ENCODE assay signal across 15 cellular contexts in genomic region chr10:21449288-21449966, GRCh38.
DNase-seq lines count a peak whose midpoint lies in the region; ATAC-seq and TF ChIP-seq lines count a peak whose summit lies in the region.
"Had no signal": no experiment of that assay in that cellular context is flagged by ENCODE, and none has a peak within 500 bp of the region (broad histone marks: within the 10 kb centered on the region; RNA-seq: fewer than 3 reads in every experiment).

No MANE protein-coding gene starts in this region.

- H3K27me3 ChIP-seq in Caco-2 (replicated peaks; ENCODE audit: control insufficient read depth, insufficient read depth, low read length), result no peaks in the 10 kb centered on the region
- H3K27me3 ChIP-seq: pancreas, Peyer's patch had no signal

- CTCF ChIA-PET in T-cell (lab: Charles Lee) (interaction anchor here in 1 of 2 donors (0.6 kb wide), 1 partner anchor 10 kb away, joined by 5 read pairs; no protein-coding TSS in a partner anchor), Caco-2 (lab: Charles Lee) (no interaction called here)

- intact Hi-C loops in Caco-2 (cut with micrococcal nuclease; ENCODE audit: unreplicated experiment), result no loop called here

- POLR2A ChIA-PET in T-cell (lab: Charles Lee), result no interaction called here
- POLR2A ChIA-PET in Caco-2 (lab: Charles Lee), result no interaction called here

- TF ChIP-seq POLR2A in GM18505 (IDR thresholded peaks at IDR 0.05; ENCODE audit: borderline replicate concordance, extremely low read depth, insufficient read depth, insufficient read length), result no peak

- H3K9me3 Mint-ChIP-seq in T-cell (peaks cover 0 to 6% (median 0%) of the 10 kb centered on the region in 3 donors), Caco-2 (ENCODE audit: unreplicated experiment) (no peaks in the 10 kb centered on the region)

- BruUV-seq in Caco-2 (replicated peaks; lab: Mats Ljungman, UMichigan), result no TSS peak

- H3K36me3 Mint-ChIP-seq in T-cell (no peaks in the 10 kb centered on the region), Caco-2 (ENCODE audit: insufficient read depth, unreplicated experiment) (no peaks in the 10 kb centered on the region)

- no peaks in the 10 kb centered on the region; the same call in 1 of the 2 replicates for H3K4me1 ChIP-seq in Caco-2
- H3K4me1 ChIP-seq: pancreas, Peyer's patch had no signal

- no peak for TF ChIP-seq CTCF in Caco-2 (IDR thresholded peaks at IDR 0.05; ENCODE audit: insufficient read depth in 1 of 2, low read depth in 1 of 2, low read length in 1 of 2, severe bottlenecking in 1 of 2, unreplicated experiment in 1 of 2)

- H3K27me3 Mint-ChIP-seq in T-cell (peaks cover 5 to 6% of the 10 kb centered on the region in 2 donors), Caco-2 (ENCODE audit: insufficient read depth, unreplicated experiment) (no peaks in the 10 kb centered on the region)

- peak; percentile 88 for ATAC-seq in GM18505 (IDR thresholded peaks at IDR 0.05; ENCODE audit: unreplicated experiment)
- ATAC-seq in GM21526 (IDR thresholded peaks at IDR 0.05; ENCODE audit: low FRiP score, unreplicated experiment), result peak; percentile 93
- ATAC-seq in HG03354 (IDR thresholded peaks at IDR 0.05; ENCODE audit: poor library complexity, severe bottlenecking, unreplicated experiment), result peak; percentile 81
- ATAC-seq in T-cell (replicated peaks in 1 of 4), result no peak
- ATAC-seq: pancreas had no signal

- no peaks in the 10 kb centered on the region for H3K4me1 Mint-ChIP-seq in T-cell
- peaks cover 3% of the 10 kb centered on the region for H3K4me1 Mint-ChIP-seq in Caco-2 (ENCODE audit: low read depth, unreplicated experiment)

- no peaks in the 10 kb centered on the region for H3K36me3 ChIP-seq in Caco-2 (ENCODE audit: control insufficient read depth, insufficient read depth, low read length)
- H3K36me3 ChIP-seq: pancreas, Peyer's patch had no signal

- H3K9me3 ChIP-seq in Caco-2, result peaks cover 4% of the 10 kb centered on the region; the same call in 1 of the 2 replicates
- H3K9me3 ChIP-seq: pancreas, Peyer's patch had no signal

- DNase-seq in SIG-M5 treated with dmso at 0.1 percent for 504 hours (lab: John Stamatoyannopoulos, UW; ENCODE audit: unreplicated experiment) (peak; percentile 76), NCI-H226 (no peak), T-cell (no peak), Caco-2 (no peak)
- DNase-seq in activated effector memory CD4-positive, alpha-beta T cell treated with Interleukin-2 at 50 U/mL for 16 hours, result no peak
- DNase-seq: activated T-cell treated with anti-CD3 and anti-CD28 coated beads, Interleukin-2, amount 50 U/mL, for 1 hour; GOT3; NCI-H187; pancreas; Peyer's patch; stimulated activated CD4-positive, alpha-beta T cell treated with anti-CD3 and anti-CD28 coated beads, Interleukin-2, amount 100 ng/mL, for 24 hours had no signal

- H3K4me3 ChIP-seq in Caco-2 (ENCODE audit: low read depth, low read length), result no peak overlapping the region
- H3K4me3 ChIP-seq: lung, pancreas, Peyer's patch had no signal

- H3K4me3 Mint-ChIP-seq in T-cell, result no peak overlapping the region
- no peak overlapping the region for H3K4me3 Mint-ChIP-seq in Caco-2 (ENCODE audit: unreplicated experiment)

- no peak overlapping the region for H3K27ac Mint-ChIP-seq in T-cell
- H3K27ac Mint-ChIP-seq in Caco-2 (ENCODE audit: unreplicated experiment), result no peak overlapping the region

Comparison
In these comparisons a context has a peak if more than half of its experiments do, and no peak if none do; other contexts are left out.
1. ATAC-seq: peak in GM18505 (single experiment), GM21526 (single experiment) and HG03354 (single experiment); none in T-cell (0 of 4).